8 cellular contexts compared by ENCODE assay signal in the genomic region with DNA sequence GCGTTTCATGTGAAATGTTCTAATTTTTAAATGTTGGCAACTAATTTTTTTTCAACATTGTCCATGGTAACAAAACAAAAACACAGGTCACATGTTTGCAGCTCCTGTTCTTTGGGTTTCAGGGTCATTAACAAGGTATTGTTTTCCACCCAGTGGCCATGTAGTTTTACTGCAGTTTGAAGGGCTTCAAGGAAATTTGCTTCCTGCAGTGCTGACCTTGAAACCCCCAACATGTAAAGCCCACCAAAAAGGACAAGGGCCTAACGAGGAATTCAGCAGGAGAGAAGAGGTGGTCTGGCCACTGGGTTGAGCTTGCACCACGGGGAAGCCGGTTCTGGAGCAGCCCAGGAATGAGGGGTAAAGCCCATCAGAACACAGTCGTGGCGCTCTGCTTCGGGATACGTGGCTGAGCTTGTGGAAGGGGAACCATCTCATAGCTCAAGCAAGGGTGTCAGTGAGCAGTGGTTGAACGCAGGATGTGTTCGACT. TPM values are rescaled to one million over a fixed set of nuclear protein-coding genes. Genes with fewer than 3 reads are reported as not detected.
DNase-seq lines count a peak whose midpoint lies in the region; ATAC-seq, FAIRE-seq and TF ChIP-seq lines count a peak whose summit lies in the region.

No MANE protein-coding gene starts in this region.

- no peaks in the 10 kb centered on the region for H3K9me2 ChIP-seq in Karpas-422 (replicated peaks; ENCODE audit: insufficient read depth, low read length)

- H3K27ac ChIP-seq in Karpas-422 (ENCODE audit: low read length) (no peak overlapping the region), breast epithelium (no peak overlapping the region), HepG2 (ENCODE audit: extremely low read length, insufficient read depth, low read length) (no peak overlapping the region)

- H3K9ac ChIP-seq in Karpas-422 (ENCODE audit: low read length) (no peak overlapping the region), HepG2 (ENCODE audit: insufficient read depth, low read depth, low read length) (no peak overlapping the region)

- no peaks in the 10 kb centered on the region for H4K20me1 ChIP-seq in Karpas-422 (ENCODE audit: insufficient read depth, low read depth, low read length)
- H4K20me1 ChIP-seq in HepG2 (ENCODE audit: insufficient read depth, low read length) = no peaks in the 10 kb centered on the region

- H3K27me3 ChIP-seq in Karpas-422 (ENCODE audit: low read length) (no peaks in the 10 kb centered on the region), breast epithelium (no peaks in the 10 kb centered on the region), HepG2 (ENCODE audit: control insufficient read depth in 1 of 2, insufficient read depth in 2 of 2, low read length in 2 of 2) (0 out of 5 replicates have a peak, but pooled peaks cover 0 to 4% of the 10 kb centered on the region in 2 experiments)

- H3K36me3 ChIP-seq in Karpas-422 (ENCODE audit: insufficient read depth, low read length) (no peaks in the 10 kb centered on the region), breast epithelium (no peaks in the 10 kb centered on the region), HepG2 (replicated peaks in 1 of 2; ENCODE audit: control insufficient read depth in 1 of 2, insufficient read depth in 2 of 2, low read length in 2 of 2) (no peaks in the 10 kb centered on the region)

- no peak for TF ChIP-seq EP300 in HepG2 (IDR thresholded peaks at IDR 0.05; ENCODE audit: low read depth in 2 of 2, low read length in 2 of 2)
- no peak for TF ChIP-seq EP300 in HepG2 (CRISPR knock-in tag; IDR thresholded peaks at IDR 0.05; ENCODE audit: borderline replicate concordance)

- no peaks in the 10 kb centered on the region for H3K4me1 ChIP-seq in Karpas-422 (ENCODE audit: low read length)
- no peaks in the 10 kb centered on the region for H3K4me1 ChIP-seq in breast epithelium
- no peaks in the 10 kb centered on the region for H3K4me1 ChIP-seq in HepG2 (ENCODE audit: insufficient read depth, low read length)

- H3K4me3 ChIP-seq in Karpas-422 (ENCODE audit: low read length) (no peak overlapping the region), breast epithelium (no peak overlapping the region), HepG2 (replicated peaks in 1 of 3; ENCODE audit: insufficient read depth in 1 of 3, low read depth in 2 of 3, low read length in 3 of 3) (no peak overlapping the region)

- no peak for TF ChIP-seq POLR2A in breast epithelium (IDR thresholded peaks at IDR 0.05)
- no peak for TF ChIP-seq POLR2A in HepG2 (IDR thresholded peaks at IDR 0.05; ENCODE audit: insufficient read depth in 1 of 2, low read depth in 2 of 2, low read length in 2 of 2)

- no peak overlapping the region for H2AFZ ChIP-seq in Karpas-422 (ENCODE audit: low read length)
- H2AFZ ChIP-seq in HepG2 (ENCODE audit: low read length) = no peak overlapping the region

- CTCF ChIA-PET in HepG2 (lab: Yijun Ruan, JAX; ENCODE audit: low intra/inter-chr PET ratio, low total read pairs) = interaction anchor here (1.7 to 2.0 kb wide), 2 partner anchors 39 to 187 kb away, joined by 6 to 17 read pairs; no protein-coding TSS in a partner anchor

- POLR2A ChIA-PET in HepG2 (lab: Yijun Ruan, JAX) = interaction anchor here (1.7 kb wide), 1 partner anchor 186 kb away, joined by 5 read pairs; no protein-coding TSS in a partner anchor

- peak; percentile 54; the same call in 1 of the 2 replicates for TF ChIP-seq RAD21 in HepG2 (CRISPR knock-in tag; IDR thresholded peaks at IDR 0.05)

- ATAC-seq in GM18502 (IDR thresholded peaks at IDR 0.05; ENCODE audit: poor library complexity, unreplicated experiment) (peak; percentile 60), HepG2 (peak; percentile 89), GM19035 (IDR thresholded peaks at IDR 0.05; ENCODE audit: unreplicated experiment) (no peak)

- no peaks in the 10 kb centered on the region for H3K79me2 ChIP-seq in Karpas-422 (ENCODE audit: low read length)
- no peaks in the 10 kb centered on the region for H3K79me2 ChIP-seq in HepG2 (ENCODE audit: insufficient read depth, low read length)

- H3K9me3 ChIP-seq in Karpas-422 (ENCODE audit: low read length) = no peaks in the 10 kb centered on the region
- H3K9me3 ChIP-seq in breast epithelium = no peaks in the 10 kb centered on the region
- H3K9me3 ChIP-seq in HepG2 (ENCODE audit: low read length) = no peaks in the 10 kb centered on the region

- H3K4me2 ChIP-seq in Karpas-422 (ENCODE audit: low read depth, low read length, poor library complexity, severe bottlenecking) = no peak overlapping the region
- no peak overlapping the region for H3K4me2 ChIP-seq in HepG2 (ENCODE audit: low read depth, low read length)

- DNase-seq in 8988T (peak; percentile 28), Karpas-422 (peak; percentile 60), breast epithelium (ENCODE audit: low spot score in 2 of 2) (no peak), HepG2 (ENCODE audit: low spot score) (peak; percentile 62), NCI-H128 (lab: John Stamatoyannopoulos, UW; ENCODE audit: unreplicated experiment) (no peak), T1000 (lab: John Stamatoyannopoulos, UW) (no peak)

- intact Hi-C loops in breast epithelium (cut with DNase I; ENCODE audit: low total_unique reads) (no loop called here), HepG2 (cut with micrococcal nuclease; ENCODE audit: unreplicated experiment) (loop anchor here (1.0 kb wide), 1 partner anchor 186 kb away; no protein-coding TSS in a partner anchor)

- 64% methylated on average over 10 of the region's 10 CpGs for WGBS in HepG2 (ENCODE audit: low lambda C conversion rate)

- peak in 2 of 3 donors; percentile 19 to 27 for TF ChIP-seq CTCF in breast epithelium (IDR thresholded peaks at IDR 0.05)
- peak; percentile 47 for TF ChIP-seq CTCF in HepG2 (CRISPR knock-in tag; IDR thresholded peaks at IDR 0.05)

- in situ Hi-C loops in HepG2 (cut with HindIII; ENCODE audit: extremely low pct_ligation_motif_present, low pct_unique_long_range_greater_than_20kb) = no loop called here

- FAIRE-seq in HepG2 (lab: Jason Lieb, UNC) = peak; percentile 81

- no TSS peak for BruUV-seq in HepG2 (replicated peaks; lab: Mats Ljungman, UMichigan)

TF ChIP-seq in HepG2, 621 proteins besides CTCF, POLR2A, EP300 and RAD21 (continues in another document):
- TF ChIP-seq, protein P1, sequence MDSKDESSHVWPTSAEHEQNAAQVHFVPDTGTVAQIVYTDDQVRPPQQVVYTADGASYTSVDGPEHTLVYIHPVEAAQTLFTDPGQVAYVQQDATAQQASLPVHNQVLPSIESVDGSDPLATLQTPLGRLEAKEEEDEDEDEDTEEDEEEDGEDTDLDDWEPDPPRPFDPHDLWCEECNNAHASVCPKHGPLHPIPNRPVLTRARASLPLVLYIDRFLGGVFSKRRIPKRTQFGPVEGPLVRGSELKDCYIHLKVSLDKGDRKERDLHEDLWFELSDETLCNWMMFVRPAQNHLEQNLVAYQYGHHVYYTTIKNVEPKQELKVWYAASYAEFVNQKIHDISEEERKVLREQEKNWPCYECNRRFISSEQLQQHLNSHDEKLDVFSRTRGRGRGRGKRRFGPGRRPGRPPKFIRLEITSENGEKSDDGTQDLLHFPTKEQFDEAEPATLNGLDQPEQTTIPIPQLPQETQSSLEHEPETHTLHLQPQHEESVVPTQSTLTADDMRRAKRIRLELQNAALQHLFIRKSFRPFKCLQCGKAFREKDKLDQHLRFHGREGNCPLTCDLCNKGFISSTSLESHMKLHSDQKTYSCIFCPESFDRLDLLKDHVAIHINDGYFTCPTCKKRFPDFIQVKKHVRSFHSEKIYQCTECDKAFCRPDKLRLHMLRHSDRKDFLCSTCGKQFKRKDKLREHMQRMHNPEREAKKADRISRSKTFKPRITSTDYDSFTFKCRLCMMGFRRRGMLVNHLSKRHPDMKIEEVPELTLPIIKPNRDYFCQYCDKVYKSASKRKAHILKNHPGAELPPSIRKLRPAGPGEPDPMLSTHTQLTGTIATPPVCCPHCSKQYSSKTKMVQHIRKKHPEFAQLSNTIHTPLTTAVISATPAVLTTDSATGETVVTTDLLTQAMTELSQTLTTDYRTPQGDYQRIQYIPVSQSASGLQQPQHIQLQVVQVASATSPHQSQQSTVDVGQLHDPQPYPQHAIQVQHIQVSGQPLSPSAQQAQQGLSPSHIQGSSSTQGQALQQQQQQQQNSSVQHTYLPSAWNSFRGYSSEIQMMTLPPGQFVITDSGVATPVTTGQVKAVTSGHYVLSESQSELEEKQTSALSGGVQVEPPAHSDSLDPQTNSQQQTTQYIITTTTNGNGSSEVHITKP (CRISPR knock-in tag; IDR thresholded peaks at IDR 0.05; ENCODE audit: low read depth) = no peak
- TF ChIP-seq ZSCAN22 (CRISPR knock-in tag; IDR thresholded peaks at IDR 0.05) (no peak), ZNF552 (CRISPR knock-in tag; IDR thresholded peaks at IDR 0.05; ENCODE audit: borderline replicate concordance) (no peak), FOXC1 (CRISPR knock-in tag; IDR thresholded peaks at IDR 0.05; ENCODE audit: borderline replicate concordance) (no peak), ZNF562 (CRISPR knock-in tag; IDR thresholded peaks at IDR 0.05; ENCODE audit: borderline replicate concordance) (no peak), PTBP1 (IDR thresholded peaks at IDR 0.05; ENCODE audit: low read depth, low read length, poor library complexity, severe bottlenecking) (no peak)

RNA-seq across cellular contexts. Expression of gene KLHL31, which starts 13.9 kb away (rescaled TPM):
- not detected in 2 replicates for total RNA-seq in Karpas-422 (2014; rRNA removed; shearing (Covaris generic); ENCODE audit: low replicate concordance)
- 10 to 100 TPM in 1 of 3 donors, 1 to 10 TPM in 2; 1.6 to 32.2 (median 1.8) TPM for total RNA-seq in breast epithelium
- 0.14 and 0.31 TPM in 2 replicates for total RNA-seq in HepG2 (2016; rRNA removed; fragmentation: Illumina TruSeq; extraction: Trizol)
- 0.09 and 0.10 TPM in 2 replicates for total RNA-seq in HepG2 (2016; cell fraction: cytosol; rRNA removed; fragmentation: Illumina TruSeq; extraction: Trizol; ENCODE audit: low read depth)
- 0.16 and 0.39 TPM in 2 replicates for total RNA-seq in HepG2 (2016; cell fraction: insoluble cytoplasmic fraction; rRNA removed; fragmentation: Illumina TruSeq; extraction: Trizol)
- total RNA-seq in HepG2 (2016; cell fraction: membrane; rRNA removed; fragmentation: Illumina TruSeq; extraction: Trizol) = 0.12 and 0.21 TPM in 2 replicates
- 1.1 and 1.2 TPM in 2 replicates for total RNA-seq in HepG2 (2016; cell fraction: nucleus; rRNA removed; fragmentation: Illumina TruSeq; extraction: Trizol)
- 0.13 and 0.22 TPM in 2 replicates for polyA plus RNA-seq in HepG2 (2011; rRNA removed)
- 0.05 and 0.10 TPM in 2 replicates for polyA plus RNA-seq in HepG2 (2011; cell fraction: cytosol; rRNA removed)
- polyA plus RNA-seq in HepG2 (2011; cell fraction: nucleus; rRNA removed) = 1.2 and 1.5 TPM in 2 replicates
- 0.63 and 1.1 TPM in 2 replicates for polyA plus RNA-seq in HepG2 (2012)
- polyA plus RNA-seq in HepG2 (2016; cell fraction: cytosol; fragmentation: Illumina TruSeq; extraction: Trizol; ENCODE audit: low read depth) = 0.03 TPM in 2 replicates
- polyA plus RNA-seq in HepG2 (2016; cell fraction: insoluble cytoplasmic fraction; fragmentation: Illumina TruSeq; extraction: Trizol; ENCODE audit: low read depth) = 0.10 and 0.11 TPM in 2 replicates
- 0.09 and 0.15 TPM in 2 replicates for polyA plus RNA-seq in HepG2 (2016; cell fraction: membrane; fragmentation: Illumina TruSeq; extraction: Trizol; ENCODE audit: low read depth)
- 0.93 and 0.99 TPM in 2 replicates for polyA plus RNA-seq in HepG2 (2016; cell fraction: nucleus; fragmentation: Illumina TruSeq; extraction: Trizol; ENCODE audit: insufficient read depth, low read depth)
- polyA minus RNA-seq in HepG2 (2011; rRNA and poly(A)+ RNA removed; ENCODE audit: low replicate concordance) = 0.07 and 0.28 TPM in 2 replicates
- 0.35 TPM in 1 of 2 replicates, not detected in the other for polyA minus RNA-seq in HepG2 (2011; cell fraction: cytosol; rRNA and poly(A)+ RNA removed)
- 0.99 and 1.5 TPM in 2 replicates for polyA minus RNA-seq in HepG2 (2011; cell fraction: nucleus; rRNA and poly(A)+ RNA removed)

Comparison
In these comparisons a context has a peak if more than half of its experiments do, and no peak if none do; other contexts are left out.
1. DNase-seq: peak in 8988T (single experiment), Karpas-422 (single experiment) and HepG2 (single experiment); none in breast epithelium (0 of 2), NCI-H128 (single experiment) and T1000 (single experiment).